ENCODE assay signal across 19 cellular contexts in the genomic region with DNA sequence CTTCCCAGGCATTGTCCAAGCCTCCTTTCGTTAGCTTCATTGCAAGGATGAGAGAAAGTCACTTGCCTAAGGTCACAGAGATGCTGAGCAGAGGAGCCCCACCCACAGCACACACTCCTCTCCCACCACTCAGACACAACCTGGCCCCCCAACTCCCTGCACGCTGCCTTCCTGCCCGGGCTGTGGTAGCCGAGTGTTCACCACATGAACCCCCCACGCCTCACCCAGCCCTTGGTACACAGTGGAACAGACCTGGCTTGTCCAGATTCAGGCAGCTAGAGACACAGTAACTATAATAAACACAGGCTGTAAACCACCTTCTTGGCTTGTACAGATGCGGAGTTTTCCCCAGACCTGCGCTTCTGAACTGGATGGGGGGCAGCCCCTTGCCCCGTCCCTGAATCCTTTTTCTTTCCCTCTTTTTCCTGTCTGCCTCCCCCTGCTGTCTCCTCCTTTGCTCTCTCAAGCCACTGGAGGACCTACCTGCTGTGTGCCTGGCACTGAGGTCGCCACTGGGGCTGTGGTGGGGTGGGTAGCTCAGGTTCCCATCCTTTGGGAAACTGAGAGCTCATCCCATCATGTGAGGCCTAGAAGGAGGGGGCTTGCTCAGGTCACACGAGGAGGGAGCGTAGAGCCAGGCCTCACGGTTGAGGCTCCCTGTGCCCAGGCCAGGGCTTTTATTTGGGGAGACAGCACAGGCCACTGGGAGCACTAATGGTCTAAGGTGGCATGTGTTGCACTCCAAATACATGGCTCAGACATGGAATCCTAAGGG. TPM values are rescaled to one million over a fixed set of nuclear protein-coding genes. Genes with fewer than 3 reads are reported as not detected.
"Had no signal": no experiment of that assay in that cellular context is flagged by ENCODE, and none has a peak within 500 bp of the region (broad histone marks: within the 10 kb centered on the region; RNA-seq: fewer than 3 reads in every experiment).

No MANE protein-coding gene starts in this region.

- H3K9me3 Mint-ChIP-seq: activated CD4-positive, alpha-beta T cell treated with anti-CD3 and anti-CD28 coated beads, Interleukin-2, amount 10 ng/mL, durations not matched to agents 7 days and 5 days; activated naive CD8-positive, alpha-beta T cell treated with anti-CD3 and anti-CD28 coated beads, Interleukin-2, amount 10 ng/mL, durations not matched to agents 7 days and 5 days; memory B cell; neural crest cell had no signal

- H3K4me3 Mint-ChIP-seq: activated CD4-positive, alpha-beta T cell treated with anti-CD3 and anti-CD28 coated beads, Interleukin-2, amount 10 ng/mL, durations not matched to agents 7 days and 5 days; activated naive CD8-positive, alpha-beta T cell treated with anti-CD3 and anti-CD28 coated beads, Interleukin-2, amount 10 ng/mL, durations not matched to agents 7 days and 5 days; memory B cell; neural crest cell had no signal

- H3K4me3 ChIP-seq: pancreas, skin epidermis, stomach, testis, uterus had no signal

- H3K27ac ChIP-seq: skin epidermis, testis, uterus had no signal

- DNase-seq: activated CD4-positive, alpha-beta T cell treated with anti-CD3 and anti-CD28 coated beads, Interleukin-2, amount 10 ng/mL, durations not matched to agents 7 days and 5 days; activated CD8-positive, alpha-beta memory T cell treated with anti-CD3 and anti-CD28 coated beads, Interleukin-2, amount 50 U/mL, for 48 hours; activated naive CD4-positive, alpha-beta T cell; anterior cingulate cortex; cerebellar nuclear complex; hippocampal formation; left ventricle myocardium superior; stomach; SW 1271; testis had no signal

- H3K4me1 Mint-ChIP-seq: activated CD4-positive, alpha-beta T cell treated with anti-CD3 and anti-CD28 coated beads, Interleukin-2, amount 10 ng/mL, durations not matched to agents 7 days and 5 days; activated naive CD8-positive, alpha-beta T cell treated with anti-CD3 and anti-CD28 coated beads, Interleukin-2, amount 10 ng/mL, durations not matched to agents 7 days and 5 days; memory B cell had no signal

- H3K36me3 Mint-ChIP-seq: activated naive CD8-positive, alpha-beta T cell treated with anti-CD3 and anti-CD28 coated beads, Interleukin-2, amount 10 ng/mL, durations not matched to agents 7 days and 5 days; memory B cell had no signal

- H3K27me3 ChIP-seq: pancreas, stomach, testis, uterus had no signal

- H3K9me3 ChIP-seq: pancreas, stomach, testis, uterus had no signal

- H3K27ac Mint-ChIP-seq: activated CD4-positive, alpha-beta T cell treated with anti-CD3 and anti-CD28 coated beads, Interleukin-2, amount 10 ng/mL, durations not matched to agents 7 days and 5 days; activated naive CD8-positive, alpha-beta T cell treated with anti-CD3 and anti-CD28 coated beads, Interleukin-2, amount 10 ng/mL, durations not matched to agents 7 days and 5 days; memory B cell had no signal

- FAIRE-seq: endometrium, keratinocyte, pancreas had no signal

- H3K36me3 ChIP-seq: pancreas, stomach, uterus had no signal

RNA-seq across cellular contexts. Expression of gene SYNPO, which starts 55.7 kb away (rescaled TPM):
- total RNA-seq: SK-MEL-5 had no signal
